Comparison of ENCODE assay signal across 1 cellular context in genomic region chr2:119638246-119638645, GRCh38.
TF ChIP-seq lines count a peak whose summit lies in the region.

No MANE protein-coding gene starts in this region.

TF ChIP-seq in HepG2, 621 proteins besides CTCF, POLR2A, EP300 and RAD21 (continued from another document and continues in another):
- TF ChIP-seq PRDM10 (CRISPR knock-in tag; IDR thresholded peaks at IDR 0.05; ENCODE audit: low read depth) (no peak), ZNF512B (CRISPR knock-in tag; IDR thresholded peaks at IDR 0.05; ENCODE audit: borderline replicate concordance) (no peak), ZNF180 (CRISPR knock-in tag; IDR thresholded peaks at IDR 0.05; ENCODE audit: borderline replicate concordance, low read depth) (no peak), XRCC5 (optimal IDR thresholded peaks at IDR 0.05; ENCODE audit: low read length) (no peak), NR0B2 (CRISPR knock-in tag; IDR thresholded peaks at IDR 0.05) (no peak), E2F5 (CRISPR knock-in tag; conservative IDR thresholded peaks at IDR 0.05) (no peak), RAD51 (IDR thresholded peaks at IDR 0.05; ENCODE audit: borderline replicate concordance) (no peak), ZSCAN21 (CRISPR knock-in tag; IDR thresholded peaks at IDR 0.05; ENCODE audit: borderline replicate concordance) (no peak), ZNF773 (CRISPR knock-in tag; IDR thresholded peaks at IDR 0.05; ENCODE audit: borderline replicate concordance) (no peak), ZNF20 (CRISPR knock-in tag; IDR thresholded peaks at IDR 0.05) (no peak), CEBPB (IDR thresholded peaks at IDR 0.05; ENCODE audit: borderline replicate concordance, low read depth, low read length) (peak; percentile 56; the same call in 1 of the 2 replicates), ZNF335 (CRISPR knock-in tag; IDR thresholded peaks at IDR 0.05) (no peak), DMTF1 (CRISPR knock-in tag; IDR thresholded peaks at IDR 0.05) (no peak), PBX3 (CRISPR knock-in tag; IDR thresholded peaks at IDR 0.05; ENCODE audit: borderline replicate concordance) (no peak), MEF2D (CRISPR knock-in tag; IDR thresholded peaks at IDR 0.05) (no peak), SCMH1 (CRISPR knock-in tag; IDR thresholded peaks at IDR 0.05; ENCODE audit: borderline replicate concordance) (no peak), MEIS1 (CRISPR knock-in tag; IDR thresholded peaks at IDR 0.05; ENCODE audit: borderline replicate concordance) (no peak), ZNF878 (CRISPR knock-in tag; IDR thresholded peaks at IDR 0.05) (no peak), SMAD1 (CRISPR knock-in tag; IDR thresholded peaks at IDR 0.05; ENCODE audit: borderline replicate concordance, low read depth) (no peak), MED13 (CRISPR knock-in tag; IDR thresholded peaks at IDR 0.05) (no peak), SOX6 (IDR thresholded peaks at IDR 0.05) (no peak), SOX6 (CRISPR knock-in tag; IDR thresholded peaks at IDR 0.05) (peak; percentile 36; the same call in 1 of the 2 replicates), ZBTB2 (CRISPR knock-in tag; IDR thresholded peaks at IDR 0.05; ENCODE audit: low read depth) (no peak), ZNF780A (CRISPR knock-in tag; IDR thresholded peaks at IDR 0.05) (no peak), RORA (CRISPR knock-in tag; IDR thresholded peaks at IDR 0.05) (no peak), CC2D1A (CRISPR knock-in tag; IDR thresholded peaks at IDR 0.05) (no peak), ADNP (CRISPR knock-in tag; IDR thresholded peaks at IDR 0.05) (no peak), ESRRA (CRISPR knock-in tag; IDR thresholded peaks at IDR 0.05; ENCODE audit: low read depth) (0 out of 2 replicates have a peak, but pooled peaks have one; percentile 34), SUZ12 (IDR thresholded peaks at IDR 0.05; ENCODE audit: low read depth, low read length) (no peak), IKZF4 (CRISPR knock-in tag; IDR thresholded peaks at IDR 0.05; ENCODE audit: borderline replicate concordance, low read depth, not compliant biosample characterization) (no peak), ZNF879 (CRISPR knock-in tag; IDR thresholded peaks at IDR 0.05) (no peak), SOX5 (CRISPR knock-in tag; IDR thresholded peaks at IDR 0.05; ENCODE audit: borderline replicate concordance) (0 out of 2 replicates have a peak, but pooled peaks have one; percentile 23), DNMT1 (CRISPR knock-in tag; IDR thresholded peaks at IDR 0.05) (no peak), ZNF317 (CRISPR knock-in tag; IDR thresholded peaks at IDR 0.05) (no peak), NCOA2 (CRISPR knock-in tag; IDR thresholded peaks at IDR 0.05) (no peak), RFX1 (IDR thresholded peaks at IDR 0.05) (no peak), ZNF709 (CRISPR knock-in tag; IDR thresholded peaks at IDR 0.05) (no peak), ZNF501 (CRISPR knock-in tag; IDR thresholded peaks at IDR 0.05) (no peak), RBAK (CRISPR knock-in tag; IDR thresholded peaks at IDR 0.05) (no peak), KDM2A (CRISPR knock-in tag; IDR thresholded peaks at IDR 0.05; ENCODE audit: borderline replicate concordance, low read depth) (0 out of 2 replicates have a peak, but pooled peaks have one; percentile 33), SAP130 (CRISPR knock-in tag; IDR thresholded peaks at IDR 0.05; ENCODE audit: low read depth) (0 out of 2 replicates have a peak, but pooled peaks have one; percentile 23), HDAC6 (IDR thresholded peaks at IDR 0.05; ENCODE audit: low read depth, low read length) (no peak), ZSCAN20 (CRISPR knock-in tag; IDR thresholded peaks at IDR 0.05; ENCODE audit: borderline replicate concordance) (no peak), ATF3 (CRISPR knock-in tag; IDR thresholded peaks at IDR 0.05) (0 out of 2 replicates have a peak, but pooled peaks have one; percentile 51), ZNF777 (CRISPR knock-in tag; IDR thresholded peaks at IDR 0.05) (no peak), ZNF432 (CRISPR knock-in tag; IDR thresholded peaks at IDR 0.05; ENCODE audit: borderline replicate concordance) (no peak), CSRNP1 (CRISPR knock-in tag; IDR thresholded peaks at IDR 0.05) (no peak), NR2F6 (IDR thresholded peaks at IDR 0.05) (no peak), NR2F6 (CRISPR knock-in tag; IDR thresholded peaks at IDR 0.05) (0 out of 2 replicates have a peak, but pooled peaks have one; percentile 40), DNMT3B (CRISPR knock-in tag; conservative IDR thresholded peaks at IDR 0.05) (no peak), ZNF800 (CRISPR knock-in tag; IDR thresholded peaks at IDR 0.05) (no peak), MEIS2 (CRISPR knock-in tag; IDR thresholded peaks at IDR 0.05) (no peak), HNF4A (CRISPR knock-in tag; IDR thresholded peaks at IDR 0.05) (peak; percentile 58; the same call in 1 of the 2 replicates), PAX8 (CRISPR knock-in tag; IDR thresholded peaks at IDR 0.05; ENCODE audit: borderline replicate concordance) (no peak), ZNF138 (CRISPR knock-in tag; IDR thresholded peaks at IDR 0.05; ENCODE audit: low read depth) (no peak), AKAP8 (CRISPR knock-in tag; IDR thresholded peaks at IDR 0.05) (no peak), IKZF1 (IDR thresholded peaks at IDR 0.05) (no peak)
